In genomic region chr5:167573274-167574127, GRCh38 we compare ENCODE assay signal across 1 cellular context.
TF ChIP-seq lines count a peak whose summit lies in the region.

No MANE protein-coding gene starts in this region.

TF ChIP-seq in WTC11, 78 proteins besides CTCF, POLR2A, EP300 and RAD21 (continued from another document):
- no peak for TF ChIP-seq ATF2 (CRISPR knock-in tag; IDR thresholded peaks at IDR 0.05; ENCODE audit: borderline replicate concordance, low read depth)
- no peak for TF ChIP-seq TEAD4 (CRISPR knock-in tag; IDR thresholded peaks at IDR 0.05)
- no peak for TF ChIP-seq CREB1 (CRISPR knock-in tag; IDR thresholded peaks at IDR 0.05)
- TF ChIP-seq CBFB (CRISPR knock-in tag; IDR thresholded peaks at IDR 0.05; ENCODE audit: low read depth): no peak
- TF ChIP-seq, protein P1, sequence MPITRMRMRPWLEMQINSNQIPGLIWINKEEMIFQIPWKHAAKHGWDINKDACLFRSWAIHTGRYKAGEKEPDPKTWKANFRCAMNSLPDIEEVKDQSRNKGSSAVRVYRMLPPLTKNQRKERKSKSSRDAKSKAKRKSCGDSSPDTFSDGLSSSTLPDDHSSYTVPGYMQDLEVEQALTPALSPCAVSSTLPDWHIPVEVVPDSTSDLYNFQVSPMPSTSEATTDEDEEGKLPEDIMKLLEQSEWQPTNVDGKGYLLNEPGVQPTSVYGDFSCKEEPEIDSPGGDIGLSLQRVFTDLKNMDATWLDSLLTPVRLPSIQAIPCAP (CRISPR knock-in tag; IDR thresholded peaks at IDR 0.05): no peak
- no peak for TF ChIP-seq ZSCAN18 (CRISPR knock-in tag; IDR thresholded peaks at IDR 0.05)
- TF ChIP-seq, protein P2, sequence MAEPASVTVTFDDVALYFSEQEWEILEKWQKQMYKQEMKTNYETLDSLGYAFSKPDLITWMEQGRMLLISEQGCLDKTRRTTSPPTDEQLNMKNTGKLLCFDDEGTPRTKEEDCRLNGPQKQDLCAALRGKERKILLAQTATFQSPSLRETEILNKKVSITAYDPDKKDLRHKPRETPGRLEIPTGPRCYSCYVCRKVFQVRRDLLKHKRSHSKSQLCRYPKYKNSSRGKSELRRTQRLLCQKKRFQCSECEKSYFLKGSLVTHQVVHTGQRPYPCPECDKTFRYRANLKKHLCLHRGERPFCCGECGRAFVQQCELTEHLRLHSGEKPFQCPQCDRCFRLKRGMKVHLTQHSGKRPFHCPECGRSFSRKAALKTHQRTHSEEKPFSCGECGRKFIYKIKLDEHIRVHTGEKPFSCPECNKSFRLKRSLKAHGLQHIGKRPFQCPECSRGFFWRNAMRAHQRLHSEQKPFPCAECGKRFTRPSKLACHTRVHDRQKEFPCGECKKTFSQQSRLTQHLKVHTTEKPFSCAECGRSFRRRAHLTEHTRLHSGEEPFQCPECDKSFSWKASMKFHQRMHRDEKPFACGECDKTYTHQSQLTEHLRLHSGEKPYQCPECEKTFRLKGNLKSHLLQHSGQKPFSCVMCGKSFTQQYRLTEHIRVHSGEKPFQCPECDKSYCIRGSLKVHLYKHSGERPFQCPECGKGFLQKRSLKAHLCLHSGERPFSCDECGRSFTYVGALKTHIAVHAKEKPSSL (CRISPR knock-in tag; conservative IDR thresholded peaks at IDR 0.05): no peak
- TF ChIP-seq ZNF219 (CRISPR knock-in tag; IDR thresholded peaks at IDR 0.05; ENCODE audit: borderline replicate concordance): no peak
- no peak for TF ChIP-seq RORB (CRISPR knock-in tag; IDR thresholded peaks at IDR 0.05)
TF ChIP-seq in WTC11: peak in this region for 0.
